Comparison of ENCODE assay signal across 8 cellular contexts in genomic region chr2:229342376-229342775, GRCh38.
DNase-seq lines count a peak whose midpoint lies in the region; ATAC-seq and TF ChIP-seq lines count a peak whose summit lies in the region.

No MANE protein-coding gene starts in this region.

- no peak overlapping the region for H3K27ac ChIP-seq in A673 (ENCODE audit: low read depth, low read length, poor library complexity, severe bottlenecking)

- H3K27me3 ChIP-seq in A673 (replicated peaks; ENCODE audit: insufficient read depth, low read depth, low read length, poor library complexity) (no peaks in the 10 kb centered on the region), kidney epithelial cell (ENCODE audit: control insufficient read depth, insufficient read depth, low read length) (no peaks in the 10 kb centered on the region)

- POLR2A ChIA-PET in A673 (lab: Charles Lee; ENCODE audit: low non-redundant PET) = no interaction called here

- H3K4me3 ChIP-seq in A673 (ENCODE audit: low read depth, low read length, poor library complexity, severe bottlenecking) (no peak overlapping the region), kidney epithelial cell (ENCODE audit: low read depth, low read length) (no peak overlapping the region)

- H3K9me3 ChIP-seq in A673 (ENCODE audit: low read depth, low read length, poor library complexity, severe bottlenecking) = no peaks in the 10 kb centered on the region

- H3K4me1 Mint-ChIP-seq in natural killer cell = no peaks in the 10 kb centered on the region

- H3K36me3 Mint-ChIP-seq in natural killer cell = no peaks in the 10 kb centered on the region

- DNase-seq in A673 (ENCODE audit: low spot score) (peak; percentile 37), UCSD-AML1 (lab: John Stamatoyannopoulos, UW; ENCODE audit: unreplicated experiment) (peak; percentile 17), kidney epithelial cell (ENCODE audit: low read depth) (no peak), natural killer cell (no peak)

- peaks cover 0 to 2% of the 10 kb centered on the region in 2 donors for H3K9me3 Mint-ChIP-seq in natural killer cell

- CTCF ChIA-PET in A673 (lab: Charles Lee) = no interaction called here

- intact Hi-C loops in A673 (cut with micrococcal nuclease; ENCODE audit: unreplicated experiment) = loop anchor here (2.0 kb wide), 1 partner anchor 244 kb away; no protein-coding TSS in a partner anchor
- intact Hi-C loops in natural killer cell (cut with micrococcal nuclease) = no loop called here

- H3K27me3 Mint-ChIP-seq in natural killer cell (ENCODE audit: low read depth in 2 of 2) = no peaks in the 10 kb centered on the region

- H3K36me3 ChIP-seq in A673 (ENCODE audit: insufficient read depth, low read length, poor library complexity, severe bottlenecking) (no peaks in the 10 kb centered on the region), kidney epithelial cell (ENCODE audit: control insufficient read depth, insufficient read depth, low read length) (no peaks in the 10 kb centered on the region)

- BruUV-seq in A673 (replicated peaks; lab: Mats Ljungman, UMichigan) = no TSS peak

- TF ChIP-seq CTCF in A673 (conservative IDR thresholded peaks at IDR 0.05; ENCODE audit: low read depth, low read length) (peak; percentile 72), GM12874 (IDR thresholded peaks at IDR 0.05; ENCODE audit: insufficient read depth, low read depth, low read length) (peak; percentile 57; the same call in 1 of the 2 replicates), kidney epithelial cell (IDR thresholded peaks at IDR 0.05; ENCODE audit: insufficient read depth, low read length, poor library complexity, severe bottlenecking) (peak; percentile 68), natural killer cell (IDR thresholded peaks at IDR 0.05) (no peak)

- ATAC-seq in GM18861 (IDR thresholded peaks at IDR 0.05; ENCODE audit: unreplicated experiment) (no peak), natural killer cell (no peak), GM19397 (IDR thresholded peaks at IDR 0.05; ENCODE audit: unreplicated experiment) (no peak)
- ATAC-seq in activated CD4-positive, CD25-positive, alpha-beta regulatory T cell treated with anti-CD3 and anti-CD28 coated beads, Interleukin-2, amount 50 U/mL, for 24 hours = no peak

- peaks cover 9% of the 10 kb centered on the region for H3K4me1 ChIP-seq in A673 (ENCODE audit: insufficient read depth, low read length, poor library complexity, severe bottlenecking)

- H3K4me3 Mint-ChIP-seq in natural killer cell = no peak overlapping the region

- no peak overlapping the region for H3K27ac Mint-ChIP-seq in natural killer cell

Comparison
In these comparisons a context has a peak if more than half of its experiments do, and no peak if none do; other contexts are left out.
1. DNase-seq: peak in A673 (single experiment) and UCSD-AML1 (single experiment); none in kidney epithelial cell (single experiment) and natural killer cell (single experiment).